Comparison of ENCODE assay signal across 8 cellular contexts in the genomic region with DNA sequence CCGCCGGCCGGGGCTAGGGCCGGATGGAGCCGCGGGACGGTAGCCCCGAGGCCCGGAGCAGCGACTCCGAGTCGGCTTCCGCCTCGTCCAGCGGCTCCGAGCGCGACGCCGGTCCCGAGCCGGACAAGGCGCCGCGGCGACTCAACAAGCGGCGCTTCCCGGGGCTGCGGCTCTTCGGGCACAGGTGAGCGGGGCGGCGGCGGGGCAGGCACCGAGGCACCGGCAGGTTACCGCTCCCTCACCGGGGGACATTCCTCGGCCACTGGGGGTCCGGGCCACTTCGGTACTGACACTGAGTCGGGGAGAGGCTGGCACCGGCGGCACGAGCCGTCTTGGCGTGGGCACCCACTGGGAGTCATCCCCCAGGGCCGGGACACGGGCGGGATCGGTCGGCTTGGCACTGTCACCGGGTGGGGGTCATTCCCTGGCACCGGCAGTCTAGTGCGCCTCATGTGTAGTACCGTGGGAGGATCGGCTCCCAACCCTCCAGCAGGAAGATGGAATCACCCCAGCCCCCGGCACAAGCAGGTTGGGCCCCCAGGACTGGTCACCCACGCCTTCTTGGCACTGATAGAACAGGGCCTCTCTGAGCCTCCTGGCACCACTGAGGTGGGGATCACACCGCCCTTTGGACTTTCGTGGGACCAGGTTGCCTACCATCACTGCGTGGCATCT. TPM values are rescaled to one million over a fixed set of nuclear protein-coding genes. Genes with fewer than 3 reads are reported as not detected.
DNase-seq lines count a peak whose midpoint lies in the region; ATAC-seq and TF ChIP-seq lines count a peak whose summit lies in the region.

No MANE protein-coding gene starts in this region.

- DNase-seq in CD4-positive, CD25-positive, alpha-beta regulatory T cell, result no peak
- peak; percentile 56 to 57 for DNase-seq in activated T-cell treated with anti-CD3 and anti-CD28 coated beads, Interleukin-2, amount 50 U/mL, for 48 hours
- DNase-seq in heart left ventricle, result peak in 2 of 5 donors; percentile 51 to 63
- DNase-seq in gastrocnemius medialis, result peak in 1 of 2 donors; percentile 37
- DNase-seq in NCI-H187 (lab: John Stamatoyannopoulos, UW), result no peak
- DNase-seq in putamen (ENCODE audit: low spot score), result no peak

- H3K27ac ChIP-seq in CD4-positive, CD25-positive, alpha-beta regulatory T cell (ENCODE audit: insufficient read depth, low read length, poor library complexity, severe bottlenecking), result peak overlapping the region; percentile 73
- H3K27ac ChIP-seq in heart left ventricle, result peak overlapping the region in 11 of 12 donors; percentile 29 to 86 (median 67)
- peak overlapping the region; percentile 60 to 79 (median 74) for H3K27ac ChIP-seq in gastrocnemius medialis

- H3K4me3 ChIP-seq in CD4-positive, CD25-positive, alpha-beta regulatory T cell (ENCODE audit: low read depth, low read length), result peak overlapping the region; percentile 92
- H3K4me3 ChIP-seq in heart left ventricle, result peak overlapping the region; percentile 72 to 95 (median 84)
- H3K4me3 ChIP-seq in gastrocnemius medialis, result peak overlapping the region; percentile 68 to 82 (median 75)

- H3K9me3 Mint-ChIP-seq in CD4-positive, CD25-positive, alpha-beta regulatory T cell, result peaks cover 0 to 2% (median 0%) of the 10 kb centered on the region in 7 donors

- peaks cover 72% of the 10 kb centered on the region for H3K4me1 ChIP-seq in CD4-positive, CD25-positive, alpha-beta regulatory T cell (ENCODE audit: control insufficient read depth, insufficient read depth, low read length, poor library complexity, severe bottlenecking)
- H3K4me1 ChIP-seq in heart left ventricle (peaks cover 5 to 79% (median 56%) of the 10 kb centered on the region in 12 donors), gastrocnemius medialis (peaks cover 22 to 37% of the 10 kb centered on the region in 2 donors)

- peaks cover 25% of the 10 kb centered on the region for H3K27me3 Mint-ChIP-seq in CD4-positive, CD25-positive, alpha-beta regulatory T cell

- H3K9me3 ChIP-seq in CD4-positive, CD25-positive, alpha-beta regulatory T cell (ENCODE audit: control insufficient read depth in 2 of 2, low read length in 2 of 2), result no peaks in the 10 kb centered on the region
- H3K9me3 ChIP-seq in heart left ventricle (no peaks in the 10 kb centered on the region), gastrocnemius medialis (no peaks in the 10 kb centered on the region)

- in situ Hi-C loops in gastrocnemius medialis (cut with MboI; ENCODE audit: low sequenced_read_pairs in 4 of 4), result no loop called here

- intact Hi-C loops in heart left ventricle (cut with DNase I), result loop anchor here in 1 of 10 donors (2.0 kb wide), 1 partner anchor 17 kb away; no protein-coding TSS in a partner anchor
- intact Hi-C loops in gastrocnemius medialis (cut with DNase I; ENCODE audit: low total_unique reads), result loop anchor here (1.0 to 10.0 kb wide), 2 partner anchors 16 to 223 kb away; a partner anchor contains a TSS

- no peaks in the 10 kb centered on the region for H3K27me3 ChIP-seq in CD4-positive, CD25-positive, alpha-beta regulatory T cell (ENCODE audit: control insufficient read depth, insufficient read depth, low read length)
- H3K27me3 ChIP-seq in heart left ventricle (no peaks in the 10 kb centered on the region), gastrocnemius medialis (no peaks in the 10 kb centered on the region)

- H3K4me3 Mint-ChIP-seq in CD4-positive, CD25-positive, alpha-beta regulatory T cell, result peak overlapping the region; percentile 92 to 99 (median 96)

- H3K27ac Mint-ChIP-seq in CD4-positive, CD25-positive, alpha-beta regulatory T cell, result peak overlapping the region; percentile 88 to 97 (median 92)

- WGBS in heart left ventricle, 4 donors, result 1 to 24% (median 17%) methylated on average over 29 to 63 of the region's 63 CpGs

- TF ChIP-seq POLR2A in heart left ventricle (IDR thresholded peaks at IDR 0.05) (no peak), gastrocnemius medialis (IDR thresholded peaks at IDR 0.05) (no peak)

- no peak for ATAC-seq in CD4-positive, CD25-positive, alpha-beta regulatory T cell (ENCODE audit: low read depth in 2 of 2)
- ATAC-seq in HG02840 (IDR thresholded peaks at IDR 0.05; ENCODE audit: low FRiP score, unreplicated experiment) (peak; percentile 10), heart left ventricle (peak in 2 of 4 donors; percentile 1), gastrocnemius medialis (peak; percentile 0 to 15), GM21367 (IDR thresholded peaks at IDR 0.05; ENCODE audit: unreplicated experiment) (no peak)

- peaks cover 7% of the 10 kb centered on the region for H3K36me3 ChIP-seq in CD4-positive, CD25-positive, alpha-beta regulatory T cell (ENCODE audit: control insufficient read depth, insufficient read depth, low read length)
- H3K36me3 ChIP-seq in heart left ventricle (peaks cover 0 to 5% (median 0%) of the 10 kb centered on the region in 9 donors), gastrocnemius medialis (no peaks in the 10 kb centered on the region)

- no peak for TF ChIP-seq CTCF in heart left ventricle (IDR thresholded peaks at IDR 0.05)
- no peak for TF ChIP-seq CTCF in gastrocnemius medialis (IDR thresholded peaks at IDR 0.05 in 4 of 5, conservative IDR thresholded peaks at IDR 0.05 in 1 of 5)

- H3K4me1 Mint-ChIP-seq in CD4-positive, CD25-positive, alpha-beta regulatory T cell, result peaks cover 3 to 83% (median 55%) of the 10 kb centered on the region in 4 donors

- peaks cover 12% of the 10 kb centered on the region for H3K36me3 Mint-ChIP-seq in CD4-positive, CD25-positive, alpha-beta regulatory T cell

RNA-seq across cellular contexts. Expression of a gene that starts 0.5 kb away (rescaled TPM):
- total RNA-seq in CD4-positive, CD25-positive, alpha-beta regulatory T cell, result 234 TPM
- 10 to 100 TPM; 36.6 to 48.6 (median 44.8) TPM for polyA plus RNA-seq in CD4-positive, CD25-positive, alpha-beta regulatory T cell
- total RNA-seq in heart left ventricle, result 100 to 1,000 TPM in 1 of 9 donors, 10 to 100 TPM in 8; 57.9 to 114 (median 62.5) TPM
- polyA plus RNA-seq in heart left ventricle, result 10 to 100 TPM; 41.7 to 59.5 TPM
- 100 to 1,000 TPM; 127 to 155 (median 131) TPM for total RNA-seq in gastrocnemius medialis

RNA-seq across cellular contexts. Expression of a gene that starts 33.7 kb away (rescaled TPM):
- 6.1 TPM for total RNA-seq in CD4-positive, CD25-positive, alpha-beta regulatory T cell
- polyA plus RNA-seq in CD4-positive, CD25-positive, alpha-beta regulatory T cell, result not detected
- total RNA-seq in heart left ventricle, result 10 to 100 TPM in 3 of 9 donors, 1 to 10 TPM in 6; 1.9 to 26.5 (median 7.9) TPM
- 1 to 10 TPM; 2.3 to 4.8 TPM for polyA plus RNA-seq in heart left ventricle
- 1 to 10 TPM in 2 of 4 donors, not detected in 2; 1.6 to 1.9 TPM for total RNA-seq in gastrocnemius medialis

RNA-seq across cellular contexts. Expression of a gene that starts 43.8 kb away (rescaled TPM):
- total RNA-seq in CD4-positive, CD25-positive, alpha-beta regulatory T cell, result 2.8 TPM
- polyA plus RNA-seq in CD4-positive, CD25-positive, alpha-beta regulatory T cell, result 1 to 10 TPM in 1 of 4 donors, under 1 TPM in 2, not detected in 1; 0.15 to 1.1 (median 0.84) TPM
- total RNA-seq in heart left ventricle (under 1 TPM in 3 of 9 donors, not detected in 6; 0.15 to 0.27 (median 0.20) TPM), gastrocnemius medialis (not detected)
- polyA plus RNA-seq in heart left ventricle, result under 1 TPM in 1 of 2 donors, not detected in 1; 0.08 TPM

Comparison
In these comparisons a context has a peak if more than half of its experiments do, and no peak if none do; other contexts are left out.
1. ATAC-seq: peak in HG02840 (single experiment) and gastrocnemius medialis (2 of 2); none in CD4-positive, CD25-positive, alpha-beta regulatory T cell (0 of 2) and GM21367 (single experiment).
2. DNase-seq: peak in activated T-cell treated with anti-CD3 and anti-CD28 coated beads, Interleukin-2, amount 50 U/mL, for 48 hours (2 of 2); none in CD4-positive, CD25-positive, alpha-beta regulatory T cell (0 of 3), NCI-H187 (0 of 2) and putamen (single experiment).
3. Peak in every context shown above with its lines, with median percentiles within 50 percentile points of each other: H3K27ac ChIP-seq and H3K4me3 ChIP-seq.